In genomic region chr10:97334370-97335175, GRCh38 we compare ENCODE assay signal across 1 cellular context.
A peak's percentile ranks its signal among the peaks of the same experiment; 100 is the strongest.
TF ChIP-seq lines count a peak whose summit lies in the region.

A gene with protein sequence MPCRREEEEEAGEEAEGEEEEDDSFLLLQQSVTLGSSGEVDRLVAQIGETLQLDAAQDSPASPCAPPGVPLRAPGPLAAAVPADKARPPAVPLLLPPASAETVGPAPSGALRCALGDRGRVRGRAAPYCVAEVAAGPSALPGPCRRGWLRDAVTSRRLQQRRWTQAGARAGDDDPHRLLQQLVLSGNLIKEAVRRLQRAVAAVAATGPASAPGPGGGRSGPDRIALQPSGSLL (minus strand): TSS chr10:97334729. CDS start chr10:97334572, 157 bp downstream.

TF ChIP-seq in WTC11, 78 proteins besides CTCF, POLR2A, EP300 and RAD21 (continued from another document and continues in another):
- TF ChIP-seq ZNF121 (CRISPR knock-in tag; IDR thresholded peaks at IDR 0.05) (no peak), RORB (CRISPR knock-in tag; IDR thresholded peaks at IDR 0.05) (no peak), E2F5 (CRISPR knock-in tag; IDR thresholded peaks at IDR 0.05) (peak; percentile 79; the same call in 1 of the 2 replicates), ETV6 (CRISPR knock-in tag; IDR thresholded peaks at IDR 0.05) (peak; percentile 31; the same call in 1 of the 2 replicates), FOXP4 (CRISPR knock-in tag; IDR thresholded peaks at IDR 0.05) (peak; percentile 39; the same call in 1 of the 2 replicates), ZNF263 (CRISPR knock-in tag; IDR thresholded peaks at IDR 0.05; ENCODE audit: low read depth) (peak; percentile 68), EMX1 (CRISPR knock-in tag; IDR thresholded peaks at IDR 0.05) (0 out of 2 replicates have a peak, but pooled peaks have one; percentile 46), ATF3 (CRISPR knock-in tag; conservative IDR thresholded peaks at IDR 0.05) (no peak), FOXK1 (CRISPR knock-in tag; IDR thresholded peaks at IDR 0.05) (peak; percentile 100), JUN (CRISPR knock-in tag; IDR thresholded peaks at IDR 0.05) (no peak), MYBL2 (CRISPR knock-in tag; IDR thresholded peaks at IDR 0.05) (peak; percentile 76; the same call in 1 of the 2 replicates), SMAD4 (CRISPR knock-in tag; IDR thresholded peaks at IDR 0.05) (no peak), RELA (CRISPR knock-in tag; IDR thresholded peaks at IDR 0.05; ENCODE audit: borderline replicate concordance) (no peak), ATF6 (CRISPR knock-in tag; IDR thresholded peaks at IDR 0.05) (no peak), MLX (CRISPR knock-in tag; IDR thresholded peaks at IDR 0.05) (no peak), TEAD4 (CRISPR knock-in tag; IDR thresholded peaks at IDR 0.05) (no peak), ERG (CRISPR knock-in tag; IDR thresholded peaks at IDR 0.05) (no peak), ZNF232 (CRISPR knock-in tag; IDR thresholded peaks at IDR 0.05) (no peak; the same call in 1 of the 2 replicates), JAZF1 (CRISPR knock-in tag; IDR thresholded peaks at IDR 0.05) (no peak), NR2C2 (CRISPR knock-in tag; IDR thresholded peaks at IDR 0.05) (no peak), AR (CRISPR knock-in tag; IDR thresholded peaks at IDR 0.05) (no peak)
- TF ChIP-seq, protein P1, sequence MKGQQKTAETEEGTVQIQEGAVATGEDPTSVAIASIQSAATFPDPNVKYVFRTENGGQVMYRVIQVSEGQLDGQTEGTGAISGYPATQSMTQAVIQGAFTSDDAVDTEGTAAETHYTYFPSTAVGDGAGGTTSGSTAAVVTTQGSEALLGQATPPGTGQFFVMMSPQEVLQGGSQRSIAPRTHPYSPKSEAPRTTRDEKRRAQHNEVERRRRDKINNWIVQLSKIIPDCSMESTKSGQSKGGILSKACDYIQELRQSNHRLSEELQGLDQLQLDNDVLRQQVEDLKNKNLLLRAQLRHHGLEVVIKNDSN (CRISPR knock-in tag; IDR thresholded peaks at IDR 0.05), result 0 out of 2 replicates have a peak, but pooled peaks have one; percentile 22
- TF ChIP-seq, protein P2, sequence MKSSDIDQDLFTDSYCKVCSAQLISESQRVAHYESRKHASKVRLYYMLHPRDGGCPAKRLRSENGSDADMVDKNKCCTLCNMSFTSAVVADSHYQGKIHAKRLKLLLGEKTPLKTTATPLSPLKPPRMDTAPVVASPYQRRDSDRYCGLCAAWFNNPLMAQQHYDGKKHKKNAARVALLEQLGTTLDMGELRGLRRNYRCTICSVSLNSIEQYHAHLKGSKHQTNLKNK (CRISPR knock-in tag; IDR thresholded peaks at IDR 0.05), result no peak
- TF ChIP-seq, protein P3, sequence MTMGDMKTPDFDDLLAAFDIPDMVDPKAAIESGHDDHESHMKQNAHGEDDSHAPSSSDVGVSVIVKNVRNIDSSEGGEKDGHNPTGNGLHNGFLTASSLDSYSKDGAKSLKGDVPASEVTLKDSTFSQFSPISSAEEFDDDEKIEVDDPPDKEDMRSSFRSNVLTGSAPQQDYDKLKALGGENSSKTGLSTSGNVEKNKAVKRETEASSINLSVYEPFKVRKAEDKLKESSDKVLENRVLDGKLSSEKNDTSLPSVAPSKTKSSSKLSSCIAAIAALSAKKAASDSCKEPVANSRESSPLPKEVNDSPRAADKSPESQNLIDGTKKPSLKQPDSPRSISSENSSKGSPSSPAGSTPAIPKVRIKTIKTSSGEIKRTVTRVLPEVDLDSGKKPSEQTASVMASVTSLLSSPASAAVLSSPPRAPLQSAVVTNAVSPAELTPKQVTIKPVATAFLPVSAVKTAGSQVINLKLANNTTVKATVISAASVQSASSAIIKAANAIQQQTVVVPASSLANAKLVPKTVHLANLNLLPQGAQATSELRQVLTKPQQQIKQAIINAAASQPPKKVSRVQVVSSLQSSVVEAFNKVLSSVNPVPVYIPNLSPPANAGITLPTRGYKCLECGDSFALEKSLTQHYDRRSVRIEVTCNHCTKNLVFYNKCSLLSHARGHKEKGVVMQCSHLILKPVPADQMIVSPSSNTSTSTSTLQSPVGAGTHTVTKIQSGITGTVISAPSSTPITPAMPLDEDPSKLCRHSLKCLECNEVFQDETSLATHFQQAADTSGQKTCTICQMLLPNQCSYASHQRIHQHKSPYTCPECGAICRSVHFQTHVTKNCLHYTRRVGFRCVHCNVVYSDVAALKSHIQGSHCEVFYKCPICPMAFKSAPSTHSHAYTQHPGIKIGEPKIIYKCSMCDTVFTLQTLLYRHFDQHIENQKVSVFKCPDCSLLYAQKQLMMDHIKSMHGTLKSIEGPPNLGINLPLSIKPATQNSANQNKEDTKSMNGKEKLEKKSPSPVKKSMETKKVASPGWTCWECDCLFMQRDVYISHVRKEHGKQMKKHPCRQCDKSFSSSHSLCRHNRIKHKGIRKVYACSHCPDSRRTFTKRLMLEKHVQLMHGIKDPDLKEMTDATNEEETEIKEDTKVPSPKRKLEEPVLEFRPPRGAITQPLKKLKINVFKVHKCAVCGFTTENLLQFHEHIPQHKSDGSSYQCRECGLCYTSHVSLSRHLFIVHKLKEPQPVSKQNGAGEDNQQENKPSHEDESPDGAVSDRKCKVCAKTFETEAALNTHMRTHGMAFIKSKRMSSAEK (CRISPR knock-in tag; IDR thresholded peaks at IDR 0.05; ENCODE audit: borderline replicate concordance), result no peak
- TF ChIP-seq, protein P4, sequence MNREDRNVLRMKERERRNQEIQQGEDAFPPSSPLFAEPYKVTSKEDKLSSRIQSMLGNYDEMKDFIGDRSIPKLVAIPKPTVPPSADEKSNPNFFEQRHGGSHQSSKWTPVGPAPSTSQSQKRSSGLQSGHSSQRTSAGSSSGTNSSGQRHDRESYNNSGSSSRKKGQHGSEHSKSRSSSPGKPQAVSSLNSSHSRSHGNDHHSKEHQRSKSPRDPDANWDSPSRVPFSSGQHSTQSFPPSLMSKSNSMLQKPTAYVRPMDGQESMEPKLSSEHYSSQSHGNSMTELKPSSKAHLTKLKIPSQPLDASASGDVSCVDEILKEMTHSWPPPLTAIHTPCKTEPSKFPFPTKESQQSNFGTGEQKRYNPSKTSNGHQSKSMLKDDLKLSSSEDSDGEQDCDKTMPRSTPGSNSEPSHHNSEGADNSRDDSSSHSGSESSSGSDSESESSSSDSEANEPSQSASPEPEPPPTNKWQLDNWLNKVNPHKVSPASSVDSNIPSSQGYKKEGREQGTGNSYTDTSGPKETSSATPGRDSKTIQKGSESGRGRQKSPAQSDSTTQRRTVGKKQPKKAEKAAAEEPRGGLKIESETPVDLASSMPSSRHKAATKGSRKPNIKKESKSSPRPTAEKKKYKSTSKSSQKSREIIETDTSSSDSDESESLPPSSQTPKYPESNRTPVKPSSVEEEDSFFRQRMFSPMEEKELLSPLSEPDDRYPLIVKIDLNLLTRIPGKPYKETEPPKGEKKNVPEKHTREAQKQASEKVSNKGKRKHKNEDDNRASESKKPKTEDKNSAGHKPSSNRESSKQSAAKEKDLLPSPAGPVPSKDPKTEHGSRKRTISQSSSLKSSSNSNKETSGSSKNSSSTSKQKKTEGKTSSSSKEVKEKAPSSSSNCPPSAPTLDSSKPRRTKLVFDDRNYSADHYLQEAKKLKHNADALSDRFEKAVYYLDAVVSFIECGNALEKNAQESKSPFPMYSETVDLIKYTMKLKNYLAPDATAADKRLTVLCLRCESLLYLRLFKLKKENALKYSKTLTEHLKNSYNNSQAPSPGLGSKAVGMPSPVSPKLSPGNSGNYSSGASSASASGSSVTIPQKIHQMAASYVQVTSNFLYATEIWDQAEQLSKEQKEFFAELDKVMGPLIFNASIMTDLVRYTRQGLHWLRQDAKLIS (CRISPR knock-in tag; IDR thresholded peaks at IDR 0.05; ENCODE audit: borderline replicate concordance), result no peak
- TF ChIP-seq, protein P5, sequence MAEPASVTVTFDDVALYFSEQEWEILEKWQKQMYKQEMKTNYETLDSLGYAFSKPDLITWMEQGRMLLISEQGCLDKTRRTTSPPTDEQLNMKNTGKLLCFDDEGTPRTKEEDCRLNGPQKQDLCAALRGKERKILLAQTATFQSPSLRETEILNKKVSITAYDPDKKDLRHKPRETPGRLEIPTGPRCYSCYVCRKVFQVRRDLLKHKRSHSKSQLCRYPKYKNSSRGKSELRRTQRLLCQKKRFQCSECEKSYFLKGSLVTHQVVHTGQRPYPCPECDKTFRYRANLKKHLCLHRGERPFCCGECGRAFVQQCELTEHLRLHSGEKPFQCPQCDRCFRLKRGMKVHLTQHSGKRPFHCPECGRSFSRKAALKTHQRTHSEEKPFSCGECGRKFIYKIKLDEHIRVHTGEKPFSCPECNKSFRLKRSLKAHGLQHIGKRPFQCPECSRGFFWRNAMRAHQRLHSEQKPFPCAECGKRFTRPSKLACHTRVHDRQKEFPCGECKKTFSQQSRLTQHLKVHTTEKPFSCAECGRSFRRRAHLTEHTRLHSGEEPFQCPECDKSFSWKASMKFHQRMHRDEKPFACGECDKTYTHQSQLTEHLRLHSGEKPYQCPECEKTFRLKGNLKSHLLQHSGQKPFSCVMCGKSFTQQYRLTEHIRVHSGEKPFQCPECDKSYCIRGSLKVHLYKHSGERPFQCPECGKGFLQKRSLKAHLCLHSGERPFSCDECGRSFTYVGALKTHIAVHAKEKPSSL (CRISPR knock-in tag; conservative IDR thresholded peaks at IDR 0.05), result no peak
